Comparison of ENCODE assay signal across 12 cellular contexts in the genomic region with DNA sequence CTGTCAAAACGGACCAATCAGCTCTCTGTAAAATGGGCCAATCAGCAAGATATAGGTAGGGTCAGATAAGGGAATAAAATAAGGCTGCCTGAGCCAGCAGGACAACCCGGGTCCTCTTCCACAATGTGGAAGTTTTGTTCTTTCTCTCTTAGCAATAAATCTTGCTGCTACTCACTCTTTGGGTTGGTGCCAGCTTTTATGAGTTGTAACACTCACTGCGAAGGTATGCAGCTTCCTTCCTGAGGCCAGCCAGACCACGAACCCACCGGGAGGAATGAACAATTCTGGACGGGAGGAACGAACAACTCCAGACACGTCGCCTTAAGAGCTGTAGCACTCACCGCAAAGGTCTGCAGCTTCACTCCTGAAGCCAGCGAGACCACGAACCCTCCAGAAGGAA.
DNase-seq lines count a peak whose midpoint lies in the region; ATAC-seq and TF ChIP-seq lines count a peak whose summit lies in the region.
"Had no signal": no experiment of that assay in that cellular context is flagged by ENCODE, and none has a peak within 500 bp of the region (broad histone marks: within the 10 kb centered on the region; RNA-seq: fewer than 3 reads in every experiment).

No MANE protein-coding gene starts in this region.

- H3K56ac ChIP-seq in IMR-90 (ENCODE audit: extremely low read depth, insufficient read depth, low read length): no peak overlapping the region

- H3K4me1 Mint-ChIP-seq in neural progenitor cell: no peaks in the 10 kb centered on the region

- dilution Hi-C loops in IMR-90 (cut with HindIII; ENCODE audit: low sequenced_read_pairs, unreplicated experiment): no loop called here

- no peak overlapping the region for H2AK9ac ChIP-seq in IMR-90 (replicated peaks; ENCODE audit: low read depth, low read length, poor library complexity)

- H4K8ac ChIP-seq in IMR-90 (ENCODE audit: low read depth in 2 of 2, low read length in 2 of 2): peak overlapping the region in 1 of 2 experiments; percentile 84; a peak in 3 of 4 replicates

- BruUV-seq in IMR-90 (replicated peaks; lab: Mats Ljungman, UMichigan): no TSS peak

- H3K27me3 ChIP-seq in IMR-90 (ENCODE audit: control insufficient read depth, insufficient read depth, low read length) (no peaks in the 10 kb centered on the region), kidney epithelial cell (ENCODE audit: control insufficient read depth, insufficient read depth, low read length) (no peaks in the 10 kb centered on the region), neural progenitor cell (no peaks in the 10 kb centered on the region), uterus (no peaks in the 10 kb centered on the region)

- TF ChIP-seq CTCF in IMR-90 (conservative IDR thresholded peaks at IDR 0.05; ENCODE audit: low read depth, low read length): no peak
- no peak for TF ChIP-seq CTCF in astrocyte of the cerebellum (IDR thresholded peaks at IDR 0.05; ENCODE audit: low read depth, low read length, missing control alignments)
- no peak for TF ChIP-seq CTCF in kidney epithelial cell (IDR thresholded peaks at IDR 0.05; ENCODE audit: insufficient read depth, low read length, poor library complexity, severe bottlenecking)
- TF ChIP-seq CTCF in neural progenitor cell (IDR thresholded peaks at IDR 0.05): no peak
- no peak for TF ChIP-seq CTCF in uterus (IDR thresholded peaks at IDR 0.05)

- no peaks in the 10 kb centered on the region for H3K79me1 ChIP-seq in IMR-90 (ENCODE audit: low read depth in 1 of 2, low read length in 2 of 2)

- H4K20me1 ChIP-seq in IMR-90 (ENCODE audit: insufficient read depth, low read length) (no peaks in the 10 kb centered on the region), neural progenitor cell (ENCODE audit: low read depth) (no peaks in the 10 kb centered on the region)

- no peaks in the 10 kb centered on the region for H3F3A ChIP-seq in neural progenitor cell (ENCODE audit: low read depth)

- no peaks in the 10 kb centered on the region for H3K9me1 ChIP-seq in IMR-90 (ENCODE audit: insufficient read depth, low read length)

- peak overlapping the region; percentile 56 for H3K14ac ChIP-seq in IMR-90 (replicated peaks; ENCODE audit: low read depth, low read length)

- H3K4me2 ChIP-seq in IMR-90 (ENCODE audit: low read depth, low read length): peak overlapping the region; percentile 34; the same call in 1 of the 2 replicates
- no peak overlapping the region for H3K4me2 ChIP-seq in neural progenitor cell

- H2AFZ ChIP-seq in IMR-90 (replicated peaks; ENCODE audit: low read length, poor library complexity) (no peak overlapping the region), neural progenitor cell (replicated peaks) (no peak overlapping the region)

- H3K4ac ChIP-seq in IMR-90 (ENCODE audit: low read depth, low read length): peak overlapping the region; percentile 86

- no peak for TF ChIP-seq RAD21 in IMR-90 (IDR thresholded peaks at IDR 0.05; ENCODE audit: low read length)

- ATAC-seq in IMR-90 (ENCODE audit: low read depth): peak; percentile 80
- ATAC-seq: CD8-positive, alpha-beta T cell had no signal

- H3K36me3 ChIP-seq in IMR-90 (ENCODE audit: control insufficient read depth, insufficient read depth, low read length): no peaks in the 10 kb centered on the region
- no peaks in the 10 kb centered on the region for H3K36me3 ChIP-seq in kidney epithelial cell (ENCODE audit: control insufficient read depth, insufficient read depth, low read length)
- H3K36me3 ChIP-seq in neural progenitor cell: no peaks in the 10 kb centered on the region
- no peaks in the 10 kb centered on the region for H3K36me3 ChIP-seq in uterus
- H3K36me3 ChIP-seq: HAP-1 had no signal

- peak overlapping the region; percentile 88; the same call in 1 of the 2 replicates for H3K23ac ChIP-seq in IMR-90 (ENCODE audit: low read depth, low read length)

- peak overlapping the region; percentile 70; the same call in 1 of the 2 replicates for H2AK5ac ChIP-seq in IMR-90 (ENCODE audit: low read depth, low read length)

- intact Hi-C loops in IMR-90 (cut with micrococcal nuclease) (no loop called here), uterus (cut with DNase I; ENCODE audit: low total_unique reads) (no loop called here)

- no peaks in the 10 kb centered on the region for H3K36me3 Mint-ChIP-seq in neural progenitor cell
- H3K36me3 Mint-ChIP-seq: CD8-positive, alpha-beta T cell had no signal

- peaks cover 6% of the 10 kb centered on the region for H3K27me3 Mint-ChIP-seq in neural progenitor cell (ENCODE audit: insufficient read depth, low read depth)

- peak overlapping the region; percentile 19; the same call in 1 of the 2 replicates for H4K5ac ChIP-seq in IMR-90 (ENCODE audit: low read depth, low read length)

- H2BK20ac ChIP-seq in IMR-90 (ENCODE audit: low read depth, low read length): peak overlapping the region; percentile 92

- H3K27ac ChIP-seq in IMR-90 (ENCODE audit: insufficient read depth, low read length): peak overlapping the region; percentile 66
- no peak overlapping the region for H3K27ac ChIP-seq in neural progenitor cell
- H3K27ac ChIP-seq in uterus: no peak overlapping the region

- in situ Hi-C loops in IMR-90 (cut with MboI; ENCODE audit: low sequenced_read_pairs) (no loop called here), astrocyte of the cerebellum (cut with HindIII; ENCODE audit: low sequenced_read_pairs) (no loop called here)

- peak overlapping the region; percentile 63; the same call in 1 of the 2 replicates for H3K18ac ChIP-seq in IMR-90 (ENCODE audit: low read depth, low read length)

- peak; percentile 39 for DNase-seq in AG08395 (ENCODE audit: low spot score)
- DNase-seq in IMR-90: peak; percentile 98
- DNase-seq in astrocyte of the cerebellum (ENCODE audit: low read depth): peak; percentile 98
- peak; percentile 95 for DNase-seq in kidney epithelial cell (ENCODE audit: low read depth)
- no peak for DNase-seq in neural progenitor cell (ENCODE audit: low spot score)
- no peak for DNase-seq in uterus
- no peak for DNase-seq in CD1c-positive myeloid dendritic cell (ENCODE audit: extremely low spot score)
- DNase-seq in activated CD4-positive, alpha-beta T cell treated with anti-CD3 and anti-CD28 coated beads, Interleukin-2, amount 50 U/mL, for 1 hour: no peak
- DNase-seq: activated effector memory CD4-positive, alpha-beta T cell treated with Interleukin-2 at 50 U/mL for 16 hours; CD8-positive, alpha-beta T cell; effector CD8-positive, alpha-beta T cell had no signal

- no peak overlapping the region for H3K4me3 Mint-ChIP-seq in neural progenitor cell
- H3K4me3 Mint-ChIP-seq: CD8-positive, alpha-beta T cell had no signal

- CTCF ChIA-PET in IMR-90 (lab: Yijun Ruan, JAX): interaction anchor here (0.6 kb wide), 1 partner anchor 524 kb away, joined by 7 read pairs; no protein-coding TSS in a partner anchor

- H3K9ac ChIP-seq in IMR-90 (ENCODE audit: low read depth, low read length): no peak overlapping the region
- H3K9ac ChIP-seq in neural progenitor cell: no peak overlapping the region

- TF ChIP-seq POLR2A in IMR-90 (IDR thresholded peaks at IDR 0.05; ENCODE audit: low read depth, low read length) (no peak), uterus (IDR thresholded peaks at IDR 0.05) (no peak)

- H3K79me2 ChIP-seq in neural progenitor cell (ENCODE audit: low read depth): no peaks in the 10 kb centered on the region

- WGBS in IMR-90 (ENCODE audit: extremely low coverage in 2 of 2, insufficient read length in 1 of 2), 2 experiments: 8% methylated on average over 8 of the region's 12 CpGs; no CpG with 5 or more reads in 1 of the 2 experiments

- peak overlapping the region; percentile 73 for H4K91ac ChIP-seq in IMR-90 (ENCODE audit: insufficient read depth, low read depth, low read length)

- H2BK5ac ChIP-seq in IMR-90 (ENCODE audit: low read depth, low read length, poor library complexity, severe bottlenecking): peak overlapping the region; percentile 90

- H3K4me3 ChIP-seq in IMR-90 (ENCODE audit: insufficient read depth, low read depth, low read length): no peak overlapping the region
- no peak overlapping the region for H3K4me3 ChIP-seq in astrocyte of the cerebellum (ENCODE audit: low read depth, low read length)
- no peak overlapping the region for H3K4me3 ChIP-seq in kidney epithelial cell (ENCODE audit: low read depth, low read length)
- no peak overlapping the region for H3K4me3 ChIP-seq in neural progenitor cell
- no peak overlapping the region for H3K4me3 ChIP-seq in uterus
- H3K4me3 ChIP-seq: HAP-1 had no signal

- no peak overlapping the region for H3K27ac Mint-ChIP-seq in neural progenitor cell
- H3K27ac Mint-ChIP-seq: CD8-positive, alpha-beta T cell had no signal

- H3K4me1 ChIP-seq in IMR-90 (ENCODE audit: control insufficient read depth, insufficient read depth, low read length) (peaks cover 3% of the 10 kb centered on the region; the same call in 1 of the 2 replicates), neural progenitor cell (no peaks in the 10 kb centered on the region), uterus (no peaks in the 10 kb centered on the region)
- H3K4me1 ChIP-seq: HAP-1 had no signal

- peak overlapping the region; percentile 72; the same call in 1 of the 3 replicates for H2BK15ac ChIP-seq in IMR-90 (ENCODE audit: low read depth, low read length)

- peaks cover 33% of the 10 kb centered on the region for H3K9me3 Mint-ChIP-seq in neural progenitor cell

- no peaks in the 10 kb centered on the region for H3K9me3 ChIP-seq in IMR-90 (ENCODE audit: control insufficient read depth, insufficient read depth, low read length)
- no peaks in the 10 kb centered on the region for H3K9me3 ChIP-seq in neural progenitor cell (ENCODE audit: low read depth)
- no peaks in the 10 kb centered on the region for H3K9me3 ChIP-seq in uterus

- H2BK120ac ChIP-seq in IMR-90 (ENCODE audit: low read depth, low read length): peak overlapping the region; percentile 93

- POLR2A ChIA-PET in IMR-90 (lab: Charles Lee; ENCODE audit: unreplicated experiment): interaction anchor here (0.7 kb wide), 1 partner anchor 17 kb away, joined by 3 read pairs; no protein-coding TSS in a partner anchor

TF ChIP-seq in IMR-90, 13 proteins besides CTCF, POLR2A, EP300 and RAD21:
- TF ChIP-seq NFE2L2 (IDR thresholded peaks at IDR 0.05; ENCODE audit: low read depth, low read length) (no peak), FOS (IDR thresholded peaks at IDR 0.05; ENCODE audit: low read depth, low read length) (peak; percentile 48)
TF ChIP-seq in IMR-90: peak in this region for 1.

Comparison
In these comparisons a context has a peak if more than half of its experiments do, and no peak if none do; other contexts are left out.
1. DNase-seq: peak in AG08395 (single experiment), IMR-90 (single experiment), astrocyte of the cerebellum (single experiment) and kidney epithelial cell (single experiment); none in neural progenitor cell (single experiment), uterus (0 of 2), CD1c-positive myeloid dendritic cell (single experiment) and activated CD4-positive, alpha-beta T cell treated with anti-CD3 and anti-CD28 coated beads, Interleukin-2, amount 50 U/mL, for 1 hour (single experiment).